ENCODE assay signal across 8 cellular contexts in the genomic region with DNA sequence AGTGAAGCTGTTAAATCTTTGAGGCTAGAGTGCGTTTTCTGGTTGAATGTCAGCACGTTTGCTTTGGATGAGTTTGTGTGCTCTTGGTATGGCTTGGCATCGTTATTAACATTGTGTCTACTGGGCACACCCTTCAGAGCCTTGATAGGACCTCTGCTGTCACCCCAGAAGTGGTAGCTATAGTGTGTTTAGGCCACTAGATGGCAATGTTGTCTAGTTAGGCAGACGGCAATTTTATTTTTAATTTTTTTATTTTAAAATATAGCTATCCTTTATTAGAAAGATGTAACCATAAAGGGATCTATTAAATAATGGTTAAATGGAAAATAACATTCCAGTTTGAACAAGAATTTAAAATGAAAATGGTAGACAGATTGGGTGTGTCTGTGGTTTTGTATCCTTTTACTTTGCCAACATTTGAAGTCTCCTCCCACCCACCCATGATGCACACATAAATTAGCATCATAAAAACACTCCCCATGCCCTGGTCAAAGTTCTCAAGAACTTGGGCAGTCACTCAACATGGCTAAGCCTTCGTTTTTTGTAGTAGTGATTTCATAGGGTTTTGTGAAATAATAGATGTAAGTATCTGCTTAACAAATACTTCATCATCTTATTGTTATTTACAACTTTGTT.
DNase-seq lines count a peak whose midpoint lies in the region; ATAC-seq and TF ChIP-seq lines count a peak whose summit lies in the region.

No MANE protein-coding gene starts in this region.

- H3K36me3 Mint-ChIP-seq in stimulated activated naive B cell treated with anti-CD40 and anti-IgM and Interleukin-4, amounts not matched to agents 10 μg/mL and 1 μg/mL and 100 μg/mL, for 72 hours = peaks cover 25 to 30% of the 10 kb centered on the region in 2 donors

- ATAC-seq in GM18868 (IDR thresholded peaks at IDR 0.05; ENCODE audit: unreplicated experiment) = peak; percentile 81
- ATAC-seq in HG03066 (IDR thresholded peaks at IDR 0.05; ENCODE audit: low read depth, unreplicated experiment) = peak; percentile 65
- ATAC-seq in stimulated activated naive B cell treated with anti-CD40 and anti-IgM and Interleukin-4, amounts not matched to agents 10 μg/mL and 1 μg/mL and 100 μg/mL, for 72 hours (replicated peaks) = peak; percentile 89 to 90
- ATAC-seq in GM19324 (IDR thresholded peaks at IDR 0.05; ENCODE audit: low FRiP score, unreplicated experiment) = no peak

- H3K4me3 Mint-ChIP-seq in stimulated activated naive B cell treated with anti-CD40 and anti-IgM and Interleukin-4, amounts not matched to agents 10 μg/mL and 1 μg/mL and 100 μg/mL, for 72 hours = peak overlapping the region; percentile 37 to 74

- no peaks in the 10 kb centered on the region for H3K27me3 ChIP-seq in Peyer's patch

- H3K9me3 Mint-ChIP-seq in stimulated activated naive B cell treated with anti-CD40 and anti-IgM and Interleukin-4, amounts not matched to agents 10 μg/mL and 1 μg/mL and 100 μg/mL, for 72 hours = peaks cover 27 to 28% of the 10 kb centered on the region in 2 donors

- TF ChIP-seq POLR2A in Peyer's patch (IDR thresholded peaks at IDR 0.05) = no peak

- DNase-seq in COLO829 (ENCODE audit: low spot score) = peak; percentile 6
- peak in 1 of 3 donors; percentile 56 for DNase-seq in Peyer's patch
- peak; percentile 8 for DNase-seq in fibroblast of the aortic adventitia (ENCODE audit: low read depth)
- no peak for DNase-seq in stimulated activated naive B cell treated with anti-CD40 and anti-IgM and Interleukin-4, amounts not matched to agents 10 μg/mL and 1 μg/mL and 100 μg/mL, for 72 hours
- DNase-seq in NK-92 (lab: John Stamatoyannopoulos, UW; ENCODE audit: unreplicated experiment) = no peak

- H3K27ac ChIP-seq in Peyer's patch = peak overlapping the region in 2 of 4 donors; percentile 15 to 55

- H3K4me1 Mint-ChIP-seq in stimulated activated naive B cell treated with anti-CD40 and anti-IgM and Interleukin-4, amounts not matched to agents 10 μg/mL and 1 μg/mL and 100 μg/mL, for 72 hours = peaks cover 30 to 38% of the 10 kb centered on the region in 2 donors

- H3K9me3 ChIP-seq in Peyer's patch = no peaks in the 10 kb centered on the region

- peak in 5 of 6 experiments; percentile 24 to 73 (median 68) for TF ChIP-seq CTCF in Peyer's patch (IDR thresholded peaks at IDR 0.05)
- TF ChIP-seq CTCF in fibroblast of the aortic adventitia (IDR thresholded peaks at IDR 0.05; ENCODE audit: insufficient read depth, low read length) = peak; percentile 30

- H3K4me3 ChIP-seq in Peyer's patch (peak overlapping the region in 1 of 4 donors; percentile 3), fibroblast of the aortic adventitia (ENCODE audit: low read depth, low read length) (no peak overlapping the region)

- no peaks in the 10 kb centered on the region for H3K36me3 ChIP-seq in Peyer's patch

- no peaks in the 10 kb centered on the region for H3K27me3 Mint-ChIP-seq in stimulated activated naive B cell treated with anti-CD40 and anti-IgM and Interleukin-4, amounts not matched to agents 10 μg/mL and 1 μg/mL and 100 μg/mL, for 72 hours

- peak overlapping the region; percentile 53 for H3K27ac Mint-ChIP-seq in stimulated activated naive B cell treated with anti-CD40 and anti-IgM and Interleukin-4, amounts not matched to agents 10 μg/mL and 1 μg/mL and 100 μg/mL, for 72 hours

- H3K4me1 ChIP-seq in Peyer's patch = peaks cover 0 to 6% (median 0%) of the 10 kb centered on the region in 4 donors

Comparison
In these comparisons a context has a peak if more than half of its experiments do, and no peak if none do; other contexts are left out.
1. DNase-seq: peak in COLO829 (single experiment) and fibroblast of the aortic adventitia (single experiment); none in stimulated activated naive B cell treated with anti-CD40 and anti-IgM and Interleukin-4, amounts not matched to agents 10 μg/mL and 1 μg/mL and 100 μg/mL, for 72 hours (single experiment) and NK-92 (single experiment).